ENCODE assay signal across 8 cellular contexts in genomic region chr17:75877752-75878173, GRCh38. TPM values are rescaled to one million over a fixed set of nuclear protein-coding genes. Genes with fewer than 3 reads are reported as not detected.
DNase-seq lines count a peak whose midpoint lies in the region; ATAC-seq and TF ChIP-seq lines count a peak whose summit lies in the region.

No MANE protein-coding gene starts in this region.

- H3K4me1 Mint-ChIP-seq in progenitor cell of endocrine pancreas (ENCODE audit: low read depth), result peaks cover 2% of the 10 kb centered on the region

- peaks cover 21% of the 10 kb centered on the region for H3K4me1 ChIP-seq in IMR-90 (ENCODE audit: control insufficient read depth, insufficient read depth, low read length)
- H3K4me1 ChIP-seq in adipocyte (ENCODE audit: control insufficient read depth, insufficient read depth, low read length), result peaks cover 38% of the 10 kb centered on the region
- peaks cover 64% of the 10 kb centered on the region for H3K4me1 ChIP-seq in left ventricle myocardium inferior

- H3K56ac ChIP-seq in IMR-90 (ENCODE audit: extremely low read depth, insufficient read depth, low read length), result peak overlapping the region; percentile 22; the same call in 1 of the 2 replicates

- H2AK9ac ChIP-seq in IMR-90 (replicated peaks; ENCODE audit: low read depth, low read length, poor library complexity), result peak overlapping the region; percentile 96

- CTCF ChIA-PET in IMR-90 (lab: Yijun Ruan, JAX), result interaction anchor here (0.6 to 1.1 kb wide), 5 partner anchors 11 to 98 kb away, joined by 3 to 5 read pairs (median 4); a partner anchor contains a TSS

- peak overlapping the region; percentile 46 for H3K4me3 ChIP-seq in IMR-90 (ENCODE audit: insufficient read depth, low read depth, low read length)
- H3K4me3 ChIP-seq in adipocyte (ENCODE audit: low read length), result peak overlapping the region; percentile 87
- peak overlapping the region; percentile 86 for H3K4me3 ChIP-seq in left ventricle myocardium inferior

- no peaks in the 10 kb centered on the region for H3K9me3 Mint-ChIP-seq in progenitor cell of endocrine pancreas (ENCODE audit: low read depth)

- TF ChIP-seq CTCF in IMR-90 (conservative IDR thresholded peaks at IDR 0.05; ENCODE audit: low read depth, low read length), result peak; percentile 60
- TF ChIP-seq CTCF in left ventricle myocardium inferior (IDR thresholded peaks at IDR 0.05; ENCODE audit: borderline replicate concordance), result peak; percentile 67
- TF ChIP-seq CTCF in progenitor cell of endocrine pancreas (IDR thresholded peaks at IDR 0.05; ENCODE audit: unreplicated experiment), result peak; percentile 62

- peak; percentile 30 for TF ChIP-seq RAD21 in IMR-90 (IDR thresholded peaks at IDR 0.05; ENCODE audit: low read length)

- peaks cover 0 to 27% of the 10 kb centered on the region in 2 experiments; a peak in 3 of 4 replicates for H3K79me1 ChIP-seq in IMR-90 (ENCODE audit: low read depth in 1 of 2, low read length in 2 of 2)

- peaks cover 6% of the 10 kb centered on the region; the same call in 1 of the 2 replicates for H3K36me3 ChIP-seq in IMR-90 (ENCODE audit: control insufficient read depth, insufficient read depth, low read length)
- peaks cover 6% of the 10 kb centered on the region for H3K36me3 ChIP-seq in adipocyte (ENCODE audit: control insufficient read depth, insufficient read depth, low read length, severe bottlenecking)
- H3K36me3 ChIP-seq in left ventricle myocardium inferior, result peaks cover 28% of the 10 kb centered on the region

- peak overlapping the region; percentile 19; the same call in 1 of the 2 replicates for H4K5ac ChIP-seq in IMR-90 (ENCODE audit: low read depth, low read length)

- H2BK15ac ChIP-seq in IMR-90 (ENCODE audit: low read depth, low read length), result 0 out of 3 replicates have a peak overlapping the region, but pooled peaks have one; percentile 1

- peaks cover 10% of the 10 kb centered on the region; the same call in 1 of the 2 replicates for H4K20me1 ChIP-seq in IMR-90 (ENCODE audit: insufficient read depth, low read length)

- 0 out of 2 replicates have a peak, but pooled peaks cover 3% of the 10 kb centered on the region for H3K9me1 ChIP-seq in IMR-90 (ENCODE audit: insufficient read depth, low read length)

- ATAC-seq in IMR-90 (ENCODE audit: low read depth) (peak; percentile 74), GM21737 (IDR thresholded peaks at IDR 0.05; ENCODE audit: unreplicated experiment) (no peak)

- H3K18ac ChIP-seq in IMR-90 (ENCODE audit: low read depth, low read length), result peak overlapping the region; percentile 58

- peak overlapping the region; percentile 82 for H3K4ac ChIP-seq in IMR-90 (ENCODE audit: low read depth, low read length)

- H3K9ac ChIP-seq in IMR-90 (ENCODE audit: low read depth, low read length) (peak overlapping the region; percentile 64), adipocyte (ENCODE audit: low read length) (peak overlapping the region; percentile 93)

- intact Hi-C loops in IMR-90 (cut with micrococcal nuclease), result loop anchor here (10.0 kb wide), 1 partner anchor 93 kb away; the partner anchor contains the start of gene UNK
- intact Hi-C loops in left ventricle myocardium inferior (cut with micrococcal nuclease), result no loop called here

- H3K27ac Mint-ChIP-seq in progenitor cell of endocrine pancreas, result no peak overlapping the region

- POLR2A ChIA-PET in IMR-90 (lab: Charles Lee; ENCODE audit: unreplicated experiment), result interaction anchor here (1.0 kb wide), 1 partner anchor 98 kb away, joined by 3 read pairs; no protein-coding TSS in a partner anchor

- H3K14ac ChIP-seq in IMR-90 (replicated peaks; ENCODE audit: low read depth, low read length), result peak overlapping the region; percentile 39; the same call in 1 of the 2 replicates

- dilution Hi-C loops in IMR-90 (cut with HindIII; ENCODE audit: low sequenced_read_pairs, unreplicated experiment), result no loop called here

- H4K8ac ChIP-seq in IMR-90 (ENCODE audit: low read depth in 2 of 2, low read length in 2 of 2), result peak overlapping the region; percentile 44 to 83

- H2AFZ ChIP-seq in IMR-90 (replicated peaks; ENCODE audit: low read length, poor library complexity), result peak overlapping the region; percentile 96

- H3K23ac ChIP-seq in IMR-90 (ENCODE audit: low read depth, low read length), result peak overlapping the region; percentile 61

- H2BK20ac ChIP-seq in IMR-90 (ENCODE audit: low read depth, low read length), result no peak overlapping the region

- H2AK5ac ChIP-seq in IMR-90 (ENCODE audit: low read depth, low read length), result peak overlapping the region; percentile 88

- H3K27me3 ChIP-seq in IMR-90 (ENCODE audit: control insufficient read depth, insufficient read depth, low read length) (peaks cover 3% of the 10 kb centered on the region), adipocyte (replicated peaks; ENCODE audit: control insufficient read depth, insufficient read depth, low read length) (no peaks in the 10 kb centered on the region), left ventricle myocardium inferior (ENCODE audit: low read depth) (no peaks in the 10 kb centered on the region)

- no TSS peak for BruUV-seq in IMR-90 (replicated peaks; lab: Mats Ljungman, UMichigan)

- H3K27me3 Mint-ChIP-seq in progenitor cell of endocrine pancreas, result peaks cover 60% of the 10 kb centered on the region

- peak overlapping the region; percentile 40 for H3K4me3 Mint-ChIP-seq in progenitor cell of endocrine pancreas (ENCODE audit: low read depth)

- peak; percentile 85 for DNase-seq in NCI-H1436 (lab: John Stamatoyannopoulos, UW)
- DNase-seq in NCI-H1436 treated with DMSO at 0.1 percent for 48 hours (lab: John Stamatoyannopoulos, UW), result no peak
- peak; percentile 71 for DNase-seq in IMR-90
- peak; percentile 46 for DNase-seq in SKM-1 (lab: John Stamatoyannopoulos, UW; ENCODE audit: unreplicated experiment)
- DNase-seq in adipocyte (ENCODE audit: low read depth), result peak; percentile 88
- peak; percentile 75 for DNase-seq in left ventricle myocardium inferior
- DNase-seq in progenitor cell of endocrine pancreas (ENCODE audit: low spot score, unreplicated experiment), result peak; percentile 62

- H4K91ac ChIP-seq in IMR-90 (ENCODE audit: insufficient read depth, low read depth, low read length), result peak overlapping the region; percentile 81

- H2BK5ac ChIP-seq in IMR-90 (ENCODE audit: low read depth, low read length, poor library complexity, severe bottlenecking), result peak overlapping the region; percentile 28

- in situ Hi-C loops in IMR-90 (cut with MboI; ENCODE audit: low sequenced_read_pairs), result no loop called here

- H3K4me2 ChIP-seq in IMR-90 (ENCODE audit: low read depth, low read length), result peak overlapping the region; percentile 74

- H3K9me3 ChIP-seq in IMR-90 (ENCODE audit: control insufficient read depth, insufficient read depth, low read length) (no peaks in the 10 kb centered on the region), adipocyte (ENCODE audit: control insufficient read depth, low read length) (no peaks in the 10 kb centered on the region), left ventricle myocardium inferior (replicated peaks) (no peaks in the 10 kb centered on the region)

- H3K36me3 Mint-ChIP-seq in progenitor cell of endocrine pancreas (ENCODE audit: insufficient read depth), result no peaks in the 10 kb centered on the region

- 0% methylated on average over 39 of the region's 56 CpGs; no CpG with 5 or more reads in 1 of the 2 experiments for WGBS in IMR-90 (ENCODE audit: extremely low coverage in 2 of 2, insufficient read length in 1 of 2), 2 experiments

- H3K27ac ChIP-seq in IMR-90 (ENCODE audit: insufficient read depth, low read length) (peak overlapping the region; percentile 75), left ventricle myocardium inferior (replicated peaks) (peak overlapping the region; percentile 96)

- peak; percentile 32; the same call in 1 of the 2 replicates for TF ChIP-seq POLR2A in IMR-90 (IDR thresholded peaks at IDR 0.05; ENCODE audit: low read depth, low read length)

- peak overlapping the region; percentile 61 for H2BK120ac ChIP-seq in IMR-90 (ENCODE audit: low read depth, low read length)

TF ChIP-seq in IMR-90, 13 proteins besides CTCF, POLR2A, EP300 and RAD21 (continues in another document):
- TF ChIP-seq CEBPB (IDR thresholded peaks at IDR 0.05; ENCODE audit: low read depth, low read length) (no peak), CHD1 (IDR thresholded peaks at IDR 0.05; ENCODE audit: low read depth, low read length) (no peak), MAFK (IDR thresholded peaks at IDR 0.05; ENCODE audit: low read depth, low read length) (no peak)

RNA-seq across cellular contexts. Expression of gene TRIM47, which starts 0.6 kb away (rescaled TPM):
- total RNA-seq in IMR-90 (2012; rRNA removed), result 1.4 TPM in 2 replicates
- 7.2 and 7.5 TPM in 2 replicates for polyA plus RNA-seq in IMR-90 (2012; rRNA removed)
- polyA plus RNA-seq in IMR-90 (2012; cell fraction: cytosol; rRNA removed), result 5.0 and 7.5 TPM in 2 replicates
- polyA plus RNA-seq in IMR-90 (2012; cell fraction: nucleus; rRNA removed; ENCODE audit: low replicate concordance), result 9.3 and 15.7 TPM in 2 replicates
- total RNA-seq in left ventricle myocardium inferior, result 27.5 TPM
- 0.42 and 1.0 TPM in 2 replicates for total RNA-seq in progenitor cell of endocrine pancreas

RNA-seq across cellular contexts. Expression of gene TRIM65, which starts 19.0 kb away (rescaled TPM):
- 7.9 and 8.1 TPM in 2 replicates for total RNA-seq in IMR-90 (2012; rRNA removed)
- 10.6 and 10.8 TPM in 2 replicates for polyA plus RNA-seq in IMR-90 (2012; rRNA removed)
- polyA plus RNA-seq in IMR-90 (2012; cell fraction: cytosol; rRNA removed), result 5.7 and 8.8 TPM in 2 replicates
- 17.0 and 21.9 TPM in 2 replicates for polyA plus RNA-seq in IMR-90 (2012; cell fraction: nucleus; rRNA removed; ENCODE audit: low replicate concordance)
- 10.2 TPM for total RNA-seq in left ventricle myocardium inferior
- 13.9 and 17.1 TPM in 2 replicates for total RNA-seq in progenitor cell of endocrine pancreas

RNA-seq across cellular contexts. Expression of gene WBP2, which starts 22.6 kb away (rescaled TPM):
- total RNA-seq in IMR-90 (2012; rRNA removed) (7.8 and 9.0 TPM in 2 replicates), left ventricle myocardium inferior (144 TPM), progenitor cell of endocrine pancreas (47.9 and 57.7 TPM in 2 replicates)
- 35.5 and 36.7 TPM in 2 replicates for polyA plus RNA-seq in IMR-90 (2012; rRNA removed)
- polyA plus RNA-seq in IMR-90 (2012; cell fraction: cytosol; rRNA removed), result 28.5 and 41.3 TPM in 2 replicates
- polyA plus RNA-seq in IMR-90 (2012; cell fraction: nucleus; rRNA removed; ENCODE audit: low replicate concordance), result 54.3 and 84.4 TPM in 2 replicates

RNA-seq across cellular contexts. Expression of gene MRPL38, which starts 26.9 kb away (rescaled TPM):
- total RNA-seq in IMR-90 (2012; rRNA removed), result 13.3 and 15.3 TPM in 2 replicates
- polyA plus RNA-seq in IMR-90 (2012; rRNA removed), result 42.5 and 55.5 TPM in 2 replicates
- 44.8 and 51.3 TPM in 2 replicates for polyA plus RNA-seq in IMR-90 (2012; cell fraction: cytosol; rRNA removed)
- 108 and 241 TPM in 2 replicates for polyA plus RNA-seq in IMR-90 (2012; cell fraction: nucleus; rRNA removed; ENCODE audit: low replicate concordance)
- total RNA-seq in left ventricle myocardium inferior, result 104 TPM
- total RNA-seq in progenitor cell of endocrine pancreas, result 82.7 and 94.0 TPM in 2 replicates

RNA-seq across cellular contexts. Expression of gene UNC13D, which starts 33.6 kb away (rescaled TPM):
- total RNA-seq in IMR-90 (2012; rRNA removed) (under 0.01 TPM in 1 of 2 replicates, not detected in the other), left ventricle myocardium inferior (13.3 TPM), progenitor cell of endocrine pancreas (2.7 and 3.1 TPM in 2 replicates)
- polyA plus RNA-seq in IMR-90 (2012; rRNA removed), result 0.31 and 0.52 TPM in 2 replicates
- polyA plus RNA-seq in IMR-90 (2012; cell fraction: cytosol; rRNA removed), result 0.14 and 1.0 TPM in 2 replicates
- polyA plus RNA-seq in IMR-90 (2012; cell fraction: nucleus; rRNA removed; ENCODE audit: low replicate concordance), result 2.1 and 4.2 TPM in 2 replicates

Comparison
In these comparisons a context has a peak if more than half of its experiments do, and no peak if none do; other contexts are left out.
1. RNA of gene TRIM47, which starts 0.6 kb away (total RNA-seq): 27.5 TPM in left ventricle myocardium inferior (single experiment); 1.4 TPM in IMR-90 and 0.42 to 1.0 TPM in progenitor cell of endocrine pancreas; every median in the first group is over 10 times any median in the second.
2. Peak in every context shown above with its lines, with median percentiles within 50 percentile points of each other: H3K4me3 ChIP-seq and CTCF ChIP-seq.